Comparison of ENCODE assay signal across 1 cellular context in genomic region chr1:26066857-26067256, GRCh38.
TF ChIP-seq lines count a peak whose summit lies in the region.

No MANE protein-coding gene starts in this region.

TF ChIP-seq in GM23338, 12 proteins besides CTCF, POLR2A, EP300 and RAD21:
- TF ChIP-seq ZNF462 (CRISPR knock-in tag; IDR thresholded peaks at IDR 0.05) (no peak), ZNF114 (CRISPR knock-in tag; IDR thresholded peaks at IDR 0.05) (no peak), CREB1 (CRISPR knock-in tag; IDR thresholded peaks at IDR 0.05; ENCODE audit: low read depth) (no peak), NANOG (IDR thresholded peaks at IDR 0.05; ENCODE audit: borderline replicate concordance) (no peak), ZNF331 (CRISPR knock-in tag; IDR thresholded peaks at IDR 0.05; ENCODE audit: low read depth) (no peak), JUNB (IDR thresholded peaks at IDR 0.05; ENCODE audit: unreplicated experiment) (no peak), ETS1 (IDR thresholded peaks at IDR 0.05) (no peak), REST (IDR thresholded peaks at IDR 0.05; ENCODE audit: unreplicated experiment) (no peak), STAT1 (IDR thresholded peaks at IDR 0.05; ENCODE audit: unreplicated experiment) (no peak), EZH2phosphoT487 (IDR thresholded peaks at IDR 0.05; ENCODE audit: unreplicated experiment) (no peak), POLR2AphosphoS5 (IDR thresholded peaks at IDR 0.05; ENCODE audit: low read depth) (no peak), EZH2 (IDR thresholded peaks at IDR 0.05; ENCODE audit: low read depth, unreplicated experiment) (no peak)
